In the genomic region with DNA sequence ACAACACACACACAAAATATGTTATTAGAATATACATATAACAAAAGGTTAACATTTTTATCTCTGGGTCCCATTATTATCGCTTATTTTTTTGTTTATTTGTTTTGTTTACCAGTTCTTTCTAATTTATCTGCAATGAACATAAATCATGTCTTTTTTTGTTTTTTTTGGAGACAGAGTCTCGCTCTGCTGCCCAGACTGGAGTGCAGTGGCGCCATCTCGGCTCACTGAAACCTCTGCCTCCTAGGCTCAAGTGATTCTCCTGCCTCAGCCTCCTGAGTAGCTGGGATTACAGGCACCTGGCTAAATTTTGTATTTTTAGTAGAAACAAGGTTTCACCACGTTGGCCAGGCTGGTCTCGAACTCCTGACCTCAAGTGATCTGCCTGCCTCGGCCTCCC, we compare ENCODE assay signal across 7 cellular contexts. TPM values are rescaled to one million over a fixed set of nuclear protein-coding genes. Genes with fewer than 3 reads are reported as not detected.
DNase-seq lines count a peak whose midpoint lies in the region; ATAC-seq and TF ChIP-seq lines count a peak whose summit lies in the region.
"Not testable (repeated sequence)": the region's sequence is repeated elsewhere in the genome, so short reads cannot be mapped to it uniquely, and the experiment has no call there.

No MANE protein-coding gene starts in this region.

- 40% methylated on average over 7 of the region's 7 CpGs for WGBS in right lobe of liver (ENCODE audit: insufficient coverage, low coverage, low lambda C conversion rate, missing lambda C conversion rate)
- WGBS in sigmoid colon, 2 donors = 82 to 85% methylated on average over 7 of the region's 7 CpGs
- 80 to 82% methylated on average over 7 of the region's 7 CpGs for WGBS in transverse colon (ENCODE audit: low coverage in 1 of 2), 2 donors

- peaks cover 66% of the 10 kb centered on the region for H3K79me2 ChIP-seq in OCI-LY1 (ENCODE audit: insufficient read depth, low read length)

- not testable (repeated sequence) for H3K4me3 Mint-ChIP-seq in CD8-positive, alpha-beta T cell; dendritic cell treated with granulocyte-macrophage colony-stimulating factor and Interleukin-4, amounts not matched to agents 40 ng/mL and 50 ng/mL, for 4 days
- H3K4me3 Mint-ChIP-seq in activated B cell treated with CpG ODN at 0.5 μM for 24 hours = peak overlapping the region; percentile 24

- not testable (repeated sequence) for H3K36me3 Mint-ChIP-seq in CD8-positive, alpha-beta T cell; activated B cell treated with CpG ODN at 0.5 μM for 24 hours (ENCODE audit: low read depth)
- peaks cover 24% of the 10 kb centered on the region for H3K36me3 Mint-ChIP-seq in dendritic cell treated with granulocyte-macrophage colony-stimulating factor and Interleukin-4, amounts not matched to agents 40 ng/mL and 50 ng/mL, for 4 days (ENCODE audit: low read depth)

- in situ Hi-C loops in transverse colon (cut with MboI; ENCODE audit: low pct_ligation_motif_present in 1 of 4, low pct_unique_long_range_greater_than_20kb in 1 of 4, low sequenced_read_pairs in 3 of 4) = not testable (repeated sequence)

- DNase-seq in CD8-positive, alpha-beta T cell; activated B cell treated with CpG ODN at 0.5 μM for 24 hours; right lobe of liver; sigmoid colon; transverse colon: not testable (repeated sequence)

- not testable (repeated sequence) for H3K27ac ChIP-seq in CD8-positive, alpha-beta T cell (ENCODE audit: low read depth, low read length)
- H3K27ac ChIP-seq in OCI-LY1 (ENCODE audit: low read depth, low read length, poor library complexity, severe bottlenecking) (peak overlapping the region; percentile 97), right lobe of liver (peak overlapping the region; percentile 23 to 60 (median 36)), sigmoid colon (peak overlapping the region in 3 of 4 donors; percentile 28 to 43 (median 36)), transverse colon (peak overlapping the region in 3 of 4 donors; percentile 10 to 26 (median 13))

- H3K4me3 ChIP-seq in CD8-positive, alpha-beta T cell (ENCODE audit: low read depth, low read length); OCI-LY1 (ENCODE audit: low read depth, low read length, poor library complexity, severe bottlenecking); right lobe of liver; sigmoid colon; transverse colon: not testable (repeated sequence)

- TF ChIP-seq CTCF in CD8-positive, alpha-beta T cell (IDR thresholded peaks at IDR 0.05); OCI-LY1 (IDR thresholded peaks at IDR 0.05; ENCODE audit: low read length); activated B cell treated with CpG ODN at 0.5 μM for 24 hours (IDR thresholded peaks at IDR 0.05); right lobe of liver (IDR thresholded peaks at IDR 0.05); sigmoid colon (IDR thresholded peaks at IDR 0.05); transverse colon (IDR thresholded peaks at IDR 0.05): not testable (repeated sequence)

- CTCF ChIA-PET in CD8-positive, alpha-beta T cell (lab: Charles Lee); activated B cell treated with CpG ODN at 0.5 μM for 24 hours (lab: Charles Lee): not testable (repeated sequence)

- H3K27ac Mint-ChIP-seq in CD8-positive, alpha-beta T cell = peak overlapping the region; percentile 77
- H3K27ac Mint-ChIP-seq in activated B cell treated with CpG ODN at 0.5 μM for 24 hours = peak overlapping the region; percentile 66
- H3K27ac Mint-ChIP-seq in dendritic cell treated with granulocyte-macrophage colony-stimulating factor and Interleukin-4, amounts not matched to agents 40 ng/mL and 50 ng/mL, for 4 days = peak overlapping the region; percentile 51

- not testable (repeated sequence) for TF ChIP-seq POLR2A in right lobe of liver (IDR thresholded peaks at IDR 0.05); sigmoid colon (IDR thresholded peaks at IDR 0.05); transverse colon (IDR thresholded peaks at IDR 0.05)

- H3K27me3 Mint-ChIP-seq in CD8-positive, alpha-beta T cell (ENCODE audit: low read depth); activated B cell treated with CpG ODN at 0.5 μM for 24 hours; dendritic cell treated with granulocyte-macrophage colony-stimulating factor and Interleukin-4, amounts not matched to agents 40 ng/mL and 50 ng/mL, for 4 days: not testable (repeated sequence)

- H3K4me2 ChIP-seq in OCI-LY1 (ENCODE audit: low read length) = peak overlapping the region; percentile 21; the same call in 1 of the 2 replicates

- peak overlapping the region; percentile 65 for H3K9ac ChIP-seq in OCI-LY1 (ENCODE audit: low read length)

- intact Hi-C loops in CD8-positive, alpha-beta T cell (cut with DNase I, micrococcal nuclease); activated B cell treated with CpG ODN at 0.5 μM for 24 hours (cut with micrococcal nuclease); dendritic cell treated with granulocyte-macrophage colony-stimulating factor and Interleukin-4, amounts not matched to agents 40 ng/mL and 50 ng/mL, for 4 days (cut with micrococcal nuclease); right lobe of liver (cut with DNase I); sigmoid colon (cut with DNase I); transverse colon (cut with DNase I; ENCODE audit: low total_unique reads): not testable (repeated sequence)

- not testable (repeated sequence) for ATAC-seq in CD8-positive, alpha-beta T cell; activated B cell treated with CpG ODN at 0.5 μM for 24 hours (ENCODE audit: low read depth); right lobe of liver

- not testable (repeated sequence) for H3K9me3 ChIP-seq in CD8-positive, alpha-beta T cell (ENCODE audit: low read length); OCI-LY1 (ENCODE audit: low read length); right lobe of liver; sigmoid colon; transverse colon

- peaks cover 52% of the 10 kb centered on the region for H3K4me1 Mint-ChIP-seq in CD8-positive, alpha-beta T cell (ENCODE audit: low read depth)
- H3K4me1 Mint-ChIP-seq in activated B cell treated with CpG ODN at 0.5 μM for 24 hours = peaks cover 56% of the 10 kb centered on the region
- H3K4me1 Mint-ChIP-seq in dendritic cell treated with granulocyte-macrophage colony-stimulating factor and Interleukin-4, amounts not matched to agents 40 ng/mL and 50 ng/mL, for 4 days (ENCODE audit: low read depth) = peaks cover 35% of the 10 kb centered on the region

- peaks cover 19% of the 10 kb centered on the region; the same call in 1 of the 2 replicates for H3F3A ChIP-seq in OCI-LY1 (ENCODE audit: insufficient read depth, low read length)

- H4K20me1 ChIP-seq in OCI-LY1 (ENCODE audit: insufficient read depth, low read length) = not testable (repeated sequence)

- not testable (repeated sequence) for H3K36me3 ChIP-seq in CD8-positive, alpha-beta T cell (ENCODE audit: insufficient read depth, low read length); OCI-LY1 (ENCODE audit: insufficient read depth, low read length); right lobe of liver; sigmoid colon; transverse colon

- POLR2A ChIA-PET in CD8-positive, alpha-beta T cell (lab: Charles Lee); activated B cell treated with CpG ODN at 0.5 μM for 24 hours (lab: Charles Lee): not testable (repeated sequence)

- not testable (repeated sequence) for H3K27me3 ChIP-seq in CD8-positive, alpha-beta T cell (ENCODE audit: insufficient read depth, low read length); OCI-LY1 (ENCODE audit: insufficient read depth, low read length); right lobe of liver; sigmoid colon; transverse colon

- H2AFZ ChIP-seq in OCI-LY1 (ENCODE audit: low read length) = not testable (repeated sequence)

- not testable (repeated sequence) for TF ChIP-seq EP300 in sigmoid colon (IDR thresholded peaks at IDR 0.05); transverse colon (IDR thresholded peaks at IDR 0.05; ENCODE audit: low read depth)

- H3K9me2 ChIP-seq in OCI-LY1 (ENCODE audit: low read depth, low read length) = not testable (repeated sequence)

- H3K4me1 ChIP-seq in CD8-positive, alpha-beta T cell (ENCODE audit: insufficient read depth, low read length) = peaks cover 23% of the 10 kb centered on the region
- peaks cover 75% of the 10 kb centered on the region for H3K4me1 ChIP-seq in OCI-LY1 (ENCODE audit: insufficient read depth, low read length, severe bottlenecking)
- peaks cover 0 to 74% (median 27%) of the 10 kb centered on the region in 4 donors for H3K4me1 ChIP-seq in right lobe of liver
- H3K4me1 ChIP-seq in sigmoid colon = peaks cover 0 to 34% (median 23%) of the 10 kb centered on the region in 4 donors
- H3K4me1 ChIP-seq in transverse colon = peaks cover 11 to 39% (median 18%) of the 10 kb centered on the region in 4 donors

- H3K9me3 Mint-ChIP-seq in CD8-positive, alpha-beta T cell; activated B cell treated with CpG ODN at 0.5 μM for 24 hours; dendritic cell treated with granulocyte-macrophage colony-stimulating factor and Interleukin-4, amounts not matched to agents 40 ng/mL and 50 ng/mL, for 4 days: not testable (repeated sequence)

RNA-seq across cellular contexts. Expression of a gene that starts 16.3 kb away (rescaled TPM):
- 10 to 100 TPM; 54.8 to 58.8 TPM for total RNA-seq in CD8-positive, alpha-beta T cell
- total RNA-seq in activated B cell treated with CpG ODN at 0.5 μM for 24 hours = 71.0 and 84.4 TPM in 2 replicates
- 10 to 100 TPM; 55.5 to 89.1 (median 67.1) TPM for total RNA-seq in right lobe of liver
- 10 to 100 TPM; 56.3 to 79.3 (median 78.4) TPM for total RNA-seq in sigmoid colon
- polyA plus RNA-seq in sigmoid colon = 10 to 100 TPM; 35.4 to 62.7 (median 51.6) TPM
- total RNA-seq in transverse colon = 10 to 100 TPM; 34.8 to 81.0 (median 52.9) TPM
